Comparison of ENCODE assay signal across 10 cellular contexts in the genomic region with DNA sequence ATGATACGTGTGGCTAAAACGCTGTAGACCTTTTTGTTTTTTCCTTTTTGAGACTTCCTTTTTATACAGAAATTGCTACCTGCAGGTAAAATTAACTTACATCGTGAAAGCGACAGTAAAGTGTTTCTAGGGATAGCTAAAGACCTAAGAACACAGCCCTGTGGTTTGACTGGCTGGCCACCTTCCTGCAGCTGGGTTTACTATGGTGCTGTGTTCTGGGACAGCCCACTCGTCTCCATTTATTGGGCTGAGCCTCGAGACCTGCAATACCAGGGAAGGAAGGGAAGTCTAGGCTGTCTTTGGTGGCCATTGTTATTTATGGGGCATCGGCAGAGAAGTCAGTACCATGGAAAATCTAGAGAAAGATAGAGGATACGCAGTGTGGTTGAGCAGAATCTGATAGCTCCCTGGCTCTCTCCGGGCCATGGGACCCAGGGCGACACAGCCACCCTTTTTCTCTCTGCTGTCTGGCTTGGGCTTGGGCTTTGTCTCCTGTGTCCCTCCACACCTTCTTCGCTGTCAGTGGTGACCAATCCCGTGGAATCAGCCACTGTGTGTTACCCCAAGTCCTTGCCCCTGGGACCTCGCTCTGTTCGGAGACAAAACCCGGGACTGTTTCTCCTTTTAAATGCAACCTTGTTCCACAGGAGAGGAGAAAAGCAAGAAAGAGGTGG. TPM values are rescaled to one million over a fixed set of nuclear protein-coding genes. Genes with fewer than 3 reads are reported as not detected.
DNase-seq lines count a peak whose midpoint lies in the region; ATAC-seq and TF ChIP-seq lines count a peak whose summit lies in the region.
"Had no signal": no experiment of that assay in that cellular context is flagged by ENCODE, and none has a peak within 500 bp of the region (broad histone marks: within the 10 kb centered on the region; RNA-seq: fewer than 3 reads in every experiment).

No MANE protein-coding gene starts in this region.

- ATAC-seq in Right ventricle myocardium superior (ENCODE audit: poor library complexity), result no peak

- H3K36me3 Mint-ChIP-seq in endothelial cell (ENCODE audit: low read depth, unreplicated experiment) (peaks cover 45% of the 10 kb centered on the region), neural crest cell (ENCODE audit: low read depth) (peaks cover 8% of the 10 kb centered on the region)

- no peak for TF ChIP-seq POLR2A in uterus (IDR thresholded peaks at IDR 0.05)

- intact Hi-C loops in Right ventricle myocardium superior (cut with DNase I) (no loop called here), uterus (cut with DNase I; ENCODE audit: low total_unique reads) (no loop called here)

- peaks cover 36% of the 10 kb centered on the region for H3K4me1 ChIP-seq in cardiac muscle cell (ENCODE audit: low read depth)
- peaks cover 0 to 45% of the 10 kb centered on the region in 2 donors for H3K4me1 ChIP-seq in uterus

- H3K4me3 ChIP-seq in cardiac muscle cell, result no peak overlapping the region
- no peak overlapping the region for H3K4me3 ChIP-seq in uterus

- H3K27me3 ChIP-seq in cardiac muscle cell (no peaks in the 10 kb centered on the region), uterus (no peaks in the 10 kb centered on the region)

- H3K4me1 Mint-ChIP-seq in endothelial cell (ENCODE audit: unreplicated experiment) (peaks cover 84% of the 10 kb centered on the region), neural crest cell (peaks cover 65% of the 10 kb centered on the region)

- TF ChIP-seq CTCF in cardiac muscle cell (IDR thresholded peaks at IDR 0.05; ENCODE audit: low read depth, low read length) (no peak), endothelial cell (IDR thresholded peaks at IDR 0.05; ENCODE audit: unreplicated experiment) (no peak), neural crest cell (conservative IDR thresholded peaks at IDR 0.05) (no peak), uterus (IDR thresholded peaks at IDR 0.05) (no peak)

- H3K27ac Mint-ChIP-seq in endothelial cell (ENCODE audit: unreplicated experiment) (peak overlapping the region; percentile 70), neural crest cell (ENCODE audit: unreplicated experiment) (peak overlapping the region; percentile 57)

- DNase-seq in cardiac muscle cell (ENCODE audit: low read depth in 1 of 2, low spot score in 1 of 2) (no peak), Right ventricle myocardium superior (no peak), endothelial cell (ENCODE audit: low spot score) (no peak), neural crest cell (ENCODE audit: low read depth, low spot score) (no peak), uterus (no peak), HT-29 (ENCODE audit: low spot score) (no peak), A172 (ENCODE audit: low spot score) (no peak)
- no peak for DNase-seq in stimulated activated CD8-positive, alpha-beta memory T cell treated with anti-CD3 and anti-CD28 coated beads, Interleukin-4, amount 100 ng/mL, for 48 hours
- DNase-seq: foreskin melanocyte, NCI-H2081 treated with DMSO at 0.1 percent for 48 hours had no signal

- H3K4me3 Mint-ChIP-seq in endothelial cell (ENCODE audit: unreplicated experiment) (no peak overlapping the region), neural crest cell (peak overlapping the region; percentile 31)

- H3K27ac ChIP-seq in cardiac muscle cell, result peak overlapping the region; percentile 67
- H3K27ac ChIP-seq in uterus, result peak overlapping the region; percentile 95 to 100

- peaks cover 21% of the 10 kb centered on the region for H3K27me3 Mint-ChIP-seq in endothelial cell (ENCODE audit: unreplicated experiment)
- no peaks in the 10 kb centered on the region for H3K27me3 Mint-ChIP-seq in neural crest cell (ENCODE audit: low read depth)

- H3K36me3 ChIP-seq in cardiac muscle cell (no peaks in the 10 kb centered on the region), uterus (no peaks in the 10 kb centered on the region)

- no peaks in the 10 kb centered on the region for H3K9me3 Mint-ChIP-seq in endothelial cell (ENCODE audit: unreplicated experiment)
- H3K9me3 Mint-ChIP-seq in neural crest cell, result peaks cover 4% of the 10 kb centered on the region

- H3K9me3 ChIP-seq in cardiac muscle cell (ENCODE audit: low read depth) (no peaks in the 10 kb centered on the region), uterus (no peaks in the 10 kb centered on the region)

RNA-seq across cellular contexts. Expression of a gene that starts 30.9 kb away (rescaled TPM):
- 391 and 465 TPM in 2 replicates for total RNA-seq in cardiac muscle cell
- 70.2 and 77.4 TPM in 2 replicates for polyA plus RNA-seq in cardiac muscle cell
- total RNA-seq in Right ventricle myocardium superior, result 125 TPM
- total RNA-seq in endothelial cell (ENCODE audit: unreplicated experiment), result 744 TPM
- 324 and 335 TPM in 2 replicates for total RNA-seq in neural crest cell
- total RNA-seq in uterus, result 100 to 1,000 TPM; 259 to 844 (median 429) TPM
- total RNA-seq in HT-29 (2014; rRNA removed; shearing (Covaris generic)), result 1,009 and 1,083 TPM in 2 replicates
- 493 and 604 TPM in 2 replicates for total RNA-seq in A172 (2014; rRNA removed; shearing (Covaris generic))

RNA-seq across cellular contexts. Expression of a gene that starts 59.4 kb away (rescaled TPM):
- 504 and 711 TPM in 2 replicates for total RNA-seq in cardiac muscle cell
- polyA plus RNA-seq in cardiac muscle cell, result 258 and 455 TPM in 2 replicates
- total RNA-seq in Right ventricle myocardium superior, result 644 TPM
- total RNA-seq in endothelial cell (ENCODE audit: unreplicated experiment), result 469 TPM
- 255 TPM in 2 replicates for total RNA-seq in neural crest cell
- 100 to 1,000 TPM; 211 to 441 (median 246) TPM for total RNA-seq in uterus
- 724 and 815 TPM in 2 replicates for total RNA-seq in HT-29 (2014; rRNA removed; shearing (Covaris generic))
- total RNA-seq in A172 (2014; rRNA removed; shearing (Covaris generic)), result 358 and 549 TPM in 2 replicates
